10 cellular contexts compared by ENCODE assay signal in the genomic region with DNA sequence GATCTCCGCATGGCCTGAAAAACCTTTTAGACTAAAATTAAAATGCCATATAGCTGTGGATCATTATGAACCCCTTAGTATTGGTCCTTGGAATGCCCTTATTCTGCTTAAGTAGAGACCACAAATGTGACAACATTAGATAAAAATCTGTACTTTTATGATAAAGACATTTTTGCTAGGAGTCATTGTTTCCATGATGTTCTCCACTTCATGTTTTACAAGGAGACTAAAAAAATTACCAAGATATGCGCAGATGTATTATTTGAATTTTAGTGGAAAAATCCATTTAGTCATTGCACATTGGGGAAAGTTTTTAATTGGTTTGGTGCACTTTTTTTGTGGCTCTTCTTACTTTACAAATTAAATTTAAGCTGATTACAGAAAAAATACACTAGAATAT. TPM values are rescaled to one million over a fixed set of nuclear protein-coding genes. Genes with fewer than 3 reads are reported as not detected.
DNase-seq lines count a peak whose midpoint lies in the region; ATAC-seq and TF ChIP-seq lines count a peak whose summit lies in the region.
"Had no signal": no experiment of that assay in that cellular context is flagged by ENCODE, and none has a peak within 500 bp of the region (broad histone marks: within the 10 kb centered on the region; RNA-seq: fewer than 3 reads in every experiment).

No MANE protein-coding gene starts in this region.

- peaks cover 6% of the 10 kb centered on the region for H3F3A ChIP-seq in SU-DHL-6 (ENCODE audit: insufficient read depth)

- H3K36me3 ChIP-seq in SU-DHL-6 (ENCODE audit: low read length) (peaks cover 9% of the 10 kb centered on the region; the same call in 1 of the 2 replicates), skeletal muscle tissue (ENCODE audit: control insufficient read depth in 3 of 3, insufficient read depth in 3 of 3, low read length in 3 of 3) (no peaks in the 10 kb centered on the region)

- no peaks in the 10 kb centered on the region for H4K20me1 ChIP-seq in SU-DHL-6 (ENCODE audit: low read depth, low read length)

- no peak for DNase-seq in activated T-cell treated with anti-CD3 and anti-CD28 coated beads, Interleukin-2, amount 50 U/mL, for 4 hours
- DNase-seq in activated T-cell treated with anti-CD3 and anti-CD28 coated beads for 4 hours (no peak), epithelial cell of proximal tubule (ENCODE audit: low read depth) (no peak), MV-4-11 (lab: John Stamatoyannopoulos, UW) (no peak), NCI-H2171 treated with DMSO at 0.1 percent for 48 hours (lab: John Stamatoyannopoulos, UW) (no peak), NCI-H2081 (lab: John Stamatoyannopoulos, UW) (no peak)
- DNase-seq: T1000 had no signal

- peak overlapping the region; percentile 96 for H3K4me3 Mint-ChIP-seq in activated T-cell treated with anti-CD3 and anti-CD28 coated beads, Interleukin-2, amount 50 U/mL, for 4 hours

- H3K36me3 Mint-ChIP-seq in activated T-cell treated with anti-CD3 and anti-CD28 coated beads, Interleukin-2, amount 50 U/mL, for 4 hours (ENCODE audit: insufficient read depth) = peaks cover 3% of the 10 kb centered on the region

- peak overlapping the region; percentile 99 for H3K4me3 ChIP-seq in SU-DHL-6 (ENCODE audit: insufficient read depth, low read length, poor library complexity, severe bottlenecking)
- peak overlapping the region; percentile 87 for H3K4me3 ChIP-seq in epithelial cell of proximal tubule (ENCODE audit: low read depth, low read length)
- H3K4me3 ChIP-seq in skeletal muscle tissue (ENCODE audit: low read length in 3 of 3) = peak overlapping the region in 1 of 3 donors; percentile 85

- H3K27ac ChIP-seq in SU-DHL-6 (ENCODE audit: low read depth, low read length) (peak overlapping the region; percentile 98), skeletal muscle tissue (ENCODE audit: low read depth, low read length) (no peak overlapping the region)

- no peaks in the 10 kb centered on the region for H3K9me3 ChIP-seq in SU-DHL-6 (ENCODE audit: insufficient read depth, low read length)
- no peaks in the 10 kb centered on the region for H3K9me3 ChIP-seq in skeletal muscle tissue (ENCODE audit: control insufficient read depth in 3 of 3, low read length in 3 of 3)

- H3K9ac ChIP-seq in SU-DHL-6 (ENCODE audit: low read length) (peak overlapping the region; percentile 99), skeletal muscle tissue (ENCODE audit: low read depth in 1 of 3, low read length in 3 of 3) (peak overlapping the region; percentile 43 to 89 (median 87))

- H3K4me1 Mint-ChIP-seq in activated T-cell treated with anti-CD3 and anti-CD28 coated beads, Interleukin-2, amount 50 U/mL, for 4 hours (ENCODE audit: low read depth) = peaks cover 13% of the 10 kb centered on the region

- no peaks in the 10 kb centered on the region for H3K9me3 Mint-ChIP-seq in activated T-cell treated with anti-CD3 and anti-CD28 coated beads, Interleukin-2, amount 50 U/mL, for 4 hours

- ATAC-seq in activated T-cell treated with anti-CD3 and anti-CD28 coated beads, Interleukin-2, amount 50 U/mL, for 4 hours = no peak
- ATAC-seq: esophagus mucosa had no signal

- no peaks in the 10 kb centered on the region for H3K27me3 Mint-ChIP-seq in activated T-cell treated with anti-CD3 and anti-CD28 coated beads, Interleukin-2, amount 50 U/mL, for 4 hours (ENCODE audit: low read depth)

- peaks cover 56% of the 10 kb centered on the region for H3K79me2 ChIP-seq in SU-DHL-6 (ENCODE audit: insufficient read depth, low read length)

- no peaks in the 10 kb centered on the region for H3K9me2 ChIP-seq in SU-DHL-6 (replicated peaks; ENCODE audit: insufficient read depth, low read length)

- TF ChIP-seq CTCF in SU-DHL-6 (IDR thresholded peaks at IDR 0.05; ENCODE audit: insufficient read depth, low read length, poor library complexity, severe bottlenecking) (no peak), epithelial cell of proximal tubule (conservative IDR thresholded peaks at IDR 0.05; ENCODE audit: low read depth, low read length) (no peak)

- no peak overlapping the region for H2AFZ ChIP-seq in SU-DHL-6 (ENCODE audit: low read depth, low read length, severe bottlenecking)

- peaks cover 0 to 4% (median 2%) of the 10 kb centered on the region in 3 donors for H3K4me1 ChIP-seq in skeletal muscle tissue (ENCODE audit: control insufficient read depth in 3 of 3, insufficient read depth in 3 of 3, low read length in 3 of 3)

- H3K4me2 ChIP-seq in SU-DHL-6 (ENCODE audit: low read depth, low read length, poor library complexity, severe bottlenecking) = peak overlapping the region; percentile 83

- H3K27me3 ChIP-seq in SU-DHL-6 (ENCODE audit: low read length) (no peaks in the 10 kb centered on the region), skeletal muscle tissue (ENCODE audit: control insufficient read depth in 3 of 3, insufficient read depth in 3 of 3, low read length in 3 of 3) (no peaks in the 10 kb centered on the region)

RNA-seq across cellular contexts. Expression of a gene that starts 1.8 kb away (rescaled TPM):
- 10 to 100 TPM; 68.6 to 77.0 (median 70.4) TPM for total RNA-seq in activated T-cell treated with anti-CD3 and anti-CD28 coated beads, Interleukin-2, amount 50 U/mL, for 4 hours
- total RNA-seq in epithelial cell of proximal tubule (23.2 and 26.7 TPM in 2 replicates), skeletal muscle tissue (14.6 TPM)
